ENCODE assay signal across 10 cellular contexts in the genomic region with DNA sequence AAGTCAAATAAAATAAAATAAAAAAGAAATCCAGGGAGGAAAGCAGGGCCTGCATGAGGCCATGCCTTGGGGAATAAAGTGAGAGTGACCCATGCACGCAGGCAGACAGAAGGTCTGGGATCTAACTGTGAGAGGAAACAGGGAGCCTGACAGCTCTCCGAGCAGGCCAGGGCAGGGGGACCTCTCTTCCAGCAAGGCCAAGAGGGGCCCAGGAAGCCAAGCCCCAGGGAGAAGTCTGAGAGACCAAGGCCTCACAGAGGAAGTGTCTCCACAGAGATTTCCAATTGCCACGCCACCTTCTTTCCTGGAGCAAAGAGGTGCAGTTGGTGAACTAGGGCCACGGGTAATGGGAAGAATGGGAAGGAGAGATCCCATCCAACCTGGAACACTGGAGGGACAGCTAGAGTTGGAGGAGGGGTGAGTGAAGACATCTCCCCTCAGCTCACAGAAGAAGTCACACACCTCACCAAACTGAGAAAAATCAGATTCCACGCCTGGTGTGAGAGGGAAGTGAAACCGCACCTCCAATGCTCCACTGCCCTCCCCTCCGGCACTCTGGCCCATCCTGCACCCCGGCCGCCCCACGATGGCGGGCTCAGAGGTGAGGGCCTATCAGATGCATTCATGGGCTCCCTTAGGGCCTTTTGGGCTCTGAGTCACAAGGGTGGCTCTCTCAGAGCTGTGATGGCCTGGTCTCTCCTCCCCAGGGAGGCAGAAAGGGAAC. TPM values are rescaled to one million over a fixed set of nuclear protein-coding genes. Genes with fewer than 3 reads are reported as not detected.
A peak's percentile ranks its signal among the peaks of the same experiment; 100 is the strongest.
DNase-seq lines count a peak whose midpoint lies in the region; ATAC-seq and TF ChIP-seq lines count a peak whose summit lies in the region.
"Had no signal": no experiment of that assay in that cellular context is flagged by ENCODE, and none has a peak within 500 bp of the region (broad histone marks: within the 10 kb centered on the region; RNA-seq: fewer than 3 reads in every experiment).

No MANE protein-coding gene starts in this region.

- H3K79me2 ChIP-seq in DND-41 (ENCODE audit: insufficient read depth, low read length), result peaks cover 81% of the 10 kb centered on the region

- DNase-seq in DND-41 (no peak), pons (ENCODE audit: low spot score) (no peak), HK-2 (ENCODE audit: unreplicated experiment) (no peak), HAP-1 (ENCODE audit: low spot score in 2 of 2) (no peak)
- no peak for DNase-seq in activated T-helper 2 cell treated with anti-CD3 and anti-CD28 coated beads, Interferon-gamma antibody, Interleukin-2, Interleukin-4, amounts not matched to agents 10 μg/mL and 5 μg/mL and 100 μg/mL, durations not matched to agents 14 hours and 24 hours and 36 hours (ENCODE audit: low spot score)
- DNase-seq in activated CD8-positive, alpha-beta memory T cell treated with anti-CD3 and anti-CD28 coated beads, Interleukin-2, amount 50 U/mL, for 4 hours, result no peak
- DNase-seq: erythroblast, NCI-H1694 treated with DMSO at 0.1 percent for 48 hours had no signal

- peak overlapping the region; percentile 96 for H3K27ac ChIP-seq in DND-41 (ENCODE audit: low read length)

- H3K27me3 Mint-ChIP-seq in activated T-helper 2 cell treated with anti-CD3 and anti-CD28 coated beads, Interferon-gamma antibody, Interleukin-2, Interleukin-4, amounts not matched to agents 10 μg/mL and 5 μg/mL and 100 μg/mL, durations not matched to agents 14 hours and 24 hours and 36 hours (ENCODE audit: low read depth), result no peaks in the 10 kb centered on the region

- peaks cover 80% of the 10 kb centered on the region for H3K4me1 ChIP-seq in DND-41 (ENCODE audit: insufficient read depth, low read length)
- no peaks in the 10 kb centered on the region for H3K4me1 ChIP-seq in HAP-1

- TF ChIP-seq CTCF in DND-41 (IDR thresholded peaks at IDR 0.05; ENCODE audit: borderline replicate concordance, extremely low read depth, low read length, poor library complexity, severe bottlenecking), result no peak

- no peak overlapping the region for H3K4me2 ChIP-seq in DND-41 (ENCODE audit: insufficient read depth, low read length)

- H3K36me3 ChIP-seq in DND-41 (ENCODE audit: insufficient read depth, low read length) (peaks cover 38% of the 10 kb centered on the region), HAP-1 (replicated peaks) (no peaks in the 10 kb centered on the region)

- no peaks in the 10 kb centered on the region for H4K20me1 ChIP-seq in DND-41 (ENCODE audit: insufficient read depth, low read length)

- H3K9me3 ChIP-seq in DND-41 (ENCODE audit: insufficient read depth, low read length, severe bottlenecking), result no peaks in the 10 kb centered on the region
- no peaks in the 10 kb centered on the region for H3K9me3 ChIP-seq in HAP-1

- H2AFZ ChIP-seq in DND-41 (ENCODE audit: low read depth, low read length), result no peak overlapping the region

- peaks cover 69% of the 10 kb centered on the region for H3K4me1 Mint-ChIP-seq in activated T-helper 2 cell treated with anti-CD3 and anti-CD28 coated beads, Interferon-gamma antibody, Interleukin-2, Interleukin-4, amounts not matched to agents 10 μg/mL and 5 μg/mL and 100 μg/mL, durations not matched to agents 14 hours and 24 hours and 36 hours (ENCODE audit: low read depth)

- no peak overlapping the region for H3K4me3 ChIP-seq in DND-41 (ENCODE audit: low read depth in 1 of 2, low read length in 2 of 2)
- H3K4me3 ChIP-seq in HAP-1, result no peak overlapping the region

- H3K27me3 ChIP-seq in DND-41 (ENCODE audit: insufficient read depth, low read length, poor library complexity) (no peaks in the 10 kb centered on the region), HAP-1 (ENCODE audit: low read depth) (no peaks in the 10 kb centered on the region)

- H3K9me3 Mint-ChIP-seq in activated T-helper 2 cell treated with anti-CD3 and anti-CD28 coated beads, Interferon-gamma antibody, Interleukin-2, Interleukin-4, amounts not matched to agents 10 μg/mL and 5 μg/mL and 100 μg/mL, durations not matched to agents 14 hours and 24 hours and 36 hours, result no peaks in the 10 kb centered on the region

- intact Hi-C loops in activated T-helper 2 cell treated with anti-CD3 and anti-CD28 coated beads, Interferon-gamma antibody, Interleukin-2, Interleukin-4, amounts not matched to agents 10 μg/mL and 5 μg/mL and 100 μg/mL, durations not matched to agents 14 hours and 24 hours and 36 hours (cut with micrococcal nuclease), result no loop called here

- H3K27ac Mint-ChIP-seq in activated T-helper 2 cell treated with anti-CD3 and anti-CD28 coated beads, Interferon-gamma antibody, Interleukin-2, Interleukin-4, amounts not matched to agents 10 μg/mL and 5 μg/mL and 100 μg/mL, durations not matched to agents 14 hours and 24 hours and 36 hours, result peak overlapping the region; percentile 61

- H3K9ac ChIP-seq in DND-41 (ENCODE audit: low read depth, low read length), result no peak overlapping the region

- in situ Hi-C loops in HAP-1 (cut with MboI; ENCODE audit: low sequenced_read_pairs), result no loop called here

- peaks cover 19% of the 10 kb centered on the region for H3K36me3 Mint-ChIP-seq in activated T-helper 2 cell treated with anti-CD3 and anti-CD28 coated beads, Interferon-gamma antibody, Interleukin-2, Interleukin-4, amounts not matched to agents 10 μg/mL and 5 μg/mL and 100 μg/mL, durations not matched to agents 14 hours and 24 hours and 36 hours (ENCODE audit: low read depth)

- ATAC-seq in DND-41 (ENCODE audit: insufficient read depth, low read depth) (no peak), GM19351 (IDR thresholded peaks at IDR 0.05; ENCODE audit: unreplicated experiment) (peak; percentile 81), HG03095 (IDR thresholded peaks at IDR 0.05; ENCODE audit: unreplicated experiment) (peak; percentile 67)

- H3K4me3 Mint-ChIP-seq in activated T-helper 2 cell treated with anti-CD3 and anti-CD28 coated beads, Interferon-gamma antibody, Interleukin-2, Interleukin-4, amounts not matched to agents 10 μg/mL and 5 μg/mL and 100 μg/mL, durations not matched to agents 14 hours and 24 hours and 36 hours (ENCODE audit: low read depth), result no peak overlapping the region

RNA-seq across cellular contexts. Expression of a gene that starts 25.1 kb away (rescaled TPM):
- 38.8 and 41.9 TPM in 2 replicates for total RNA-seq in activated T-helper 2 cell treated with anti-CD3 and anti-CD28 coated beads, Interferon-gamma antibody, Interleukin-2, Interleukin-4, amounts not matched to agents 10 μg/mL and 5 μg/mL and 100 μg/mL, durations not matched to agents 14 hours and 24 hours and 36 hours
